8 cellular contexts compared by ENCODE assay signal in genomic region chr1:212608209-212608955, GRCh38. TPM values are rescaled to one million over a fixed set of nuclear protein-coding genes. Genes with fewer than 3 reads are reported as not detected.
DNase-seq lines count a peak whose midpoint lies in the region; ATAC-seq, FAIRE-seq and TF ChIP-seq lines count a peak whose summit lies in the region.

A gene with protein sequence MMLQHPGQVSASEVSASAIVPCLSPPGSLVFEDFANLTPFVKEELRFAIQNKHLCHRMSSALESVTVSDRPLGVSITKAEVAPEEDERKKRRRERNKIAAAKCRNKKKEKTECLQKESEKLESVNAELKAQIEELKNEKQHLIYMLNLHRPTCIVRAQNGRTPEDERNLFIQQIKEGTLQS (plus strand): TSS chr1:212608761. CDS start chr1:212615022, 6,261 bp downstream.

- H3K4me2 ChIP-seq in OCI-LY1 (ENCODE audit: low read length) (peak within 1 kb of the TSS; percentile 80), endothelial cell of umbilical vein (ENCODE audit: insufficient read depth, low read length) (peak within 1 kb of the TSS; percentile 94)

- BruUV-seq in endothelial cell of umbilical vein (replicated peaks; lab: Mats Ljungman, UMichigan), result no TSS peak

- TF ChIP-seq CTCF in D721Med (IDR thresholded peaks at IDR 0.05; ENCODE audit: insufficient read depth, missing control alignments) (no peak), OCI-LY1 (IDR thresholded peaks at IDR 0.05; ENCODE audit: low read length) (no peak), endothelial cell of umbilical vein (IDR thresholded peaks at IDR 0.05; ENCODE audit: extremely low read depth in 1 of 2, insufficient read depth in 1 of 2, low read depth in 1 of 2, low read length in 2 of 2) (no peak)

- H3K4me1 ChIP-seq in HUES6 (ENCODE audit: control insufficient read depth, insufficient read depth, low read length) (peaks cover 56% of the 10 kb centered on the region), OCI-LY1 (ENCODE audit: insufficient read depth, low read length, severe bottlenecking) (peaks cover 21% of the 10 kb centered on the region), endothelial cell of umbilical vein (ENCODE audit: control insufficient read depth, extremely low read depth, insufficient read depth, low read length) (peaks cover 27% of the 10 kb centered on the region)

- H2AFZ ChIP-seq in OCI-LY1 (ENCODE audit: low read length) (no peak within 1 kb of the TSS; the same call in 1 of the 2 replicates), endothelial cell of umbilical vein (ENCODE audit: low read depth, low read length) (peak within 1 kb of the TSS; percentile 66)

- CTCF ChIA-PET in endothelial cell of umbilical vein (lab: Charles Lee), result interaction anchor here (0.6 to 8.0 kb wide), 20 partner anchors 10 to 923 kb away, joined by 3 to 71 read pairs (median 6); partner anchors contain the start of gene BATF3

- H4K20me1 ChIP-seq in OCI-LY1 (ENCODE audit: insufficient read depth, low read length), result no peaks in the 10 kb centered on the region
- H4K20me1 ChIP-seq in endothelial cell of umbilical vein (replicated peaks; ENCODE audit: control insufficient read depth, extremely low read depth, insufficient read depth, low read length), result no peaks in the 10 kb centered on the region

- peak; percentile 98 for TF ChIP-seq POLR2A in endothelial cell of umbilical vein (IDR thresholded peaks at IDR 0.05; ENCODE audit: low read depth, low read length)

- peak; percentile 64 for ATAC-seq in GM21447 (IDR thresholded peaks at IDR 0.05; ENCODE audit: unreplicated experiment)

- intact Hi-C loops in endothelial cell of umbilical vein (cut with micrococcal nuclease), result loop anchor here (1.0 to 2.0 kb wide), 9 partner anchors 12 to 573 kb away; partner anchors contain the start of genes DTL and INTS7

- peak; percentile 97 for DNase-seq in D721Med (ENCODE audit: insufficient read length, low spot score)
- DNase-seq in activated CD8-positive, alpha-beta memory T cell treated with anti-CD3 and anti-CD28 coated beads, Interleukin-2, amount 50 U/mL, for 4 hours, result peak; percentile 90
- peak; percentile 98 for DNase-seq in endothelial cell of umbilical vein (ENCODE audit: low read depth, low spot score)
- DNase-seq in midbrain (lab: John Stamatoyannopoulos, UW), result peak; percentile 99
- peak; percentile 91 to 93 for DNase-seq in stimulated activated CD8-positive, alpha-beta memory T cell treated with anti-CD3 and anti-CD28 coated beads, Interleukin-15, amount 100 ng/mL, for 48 hours (ENCODE audit: low read depth in 2 of 2)

- peak within 1 kb of the TSS; percentile 93 for H3K9ac ChIP-seq in HUES6 (ENCODE audit: low read length)
- peak within 1 kb of the TSS; percentile 33; the same call in 1 of the 2 replicates for H3K9ac ChIP-seq in OCI-LY1 (ENCODE audit: low read length)
- H3K9ac ChIP-seq in endothelial cell of umbilical vein (replicated peaks; ENCODE audit: extremely low read depth, insufficient read depth, low read length), result peak within 1 kb of the TSS; percentile 97

- H3K27me3 ChIP-seq in HUES6 (ENCODE audit: control insufficient read depth, insufficient read depth, low read length) (peaks cover 57% of the 10 kb centered on the region), OCI-LY1 (ENCODE audit: insufficient read depth, low read length) (no peaks in the 10 kb centered on the region), endothelial cell of umbilical vein (ENCODE audit: control insufficient read depth in 2 of 2, insufficient read depth in 2 of 2, low read length in 2 of 2) (peaks cover 38 to 44% of the 10 kb centered on the region in 2 experiments)

- no peaks in the 10 kb centered on the region for H3K9me1 ChIP-seq in endothelial cell of umbilical vein (replicated peaks; ENCODE audit: control insufficient read depth, extremely low read depth, insufficient read depth, low read length)

- H3K27ac ChIP-seq in HUES6 (ENCODE audit: low read depth, low read length), result peak within 1 kb of the TSS; percentile 87; the same call in 1 of the 2 replicates
- no peak within 1 kb of the TSS for H3K27ac ChIP-seq in OCI-LY1 (ENCODE audit: low read depth, low read length, poor library complexity, severe bottlenecking)
- H3K27ac ChIP-seq in endothelial cell of umbilical vein (ENCODE audit: insufficient read depth, low read depth, low read length), result peak within 1 kb of the TSS; percentile 76

- H3K36me3 ChIP-seq in HUES6 (ENCODE audit: control insufficient read depth, insufficient read depth, low read length) (no peaks in the 10 kb centered on the region), OCI-LY1 (ENCODE audit: insufficient read depth, low read length) (no peaks in the 10 kb centered on the region), endothelial cell of umbilical vein (ENCODE audit: control insufficient read depth in 2 of 2, extremely low read depth in 1 of 2, insufficient read depth in 2 of 2, low read length in 2 of 2) (no peaks in the 10 kb centered on the region)

- POLR2A ChIA-PET in endothelial cell of umbilical vein (lab: Charles Lee), result interaction anchor here (0.6 to 2.8 kb wide), 39 partner anchors 8 to 573 kb away, joined by 3 to 44 read pairs (median 4); partner anchors contain the start of genes DTL, FLVCR1, INTS7 and NSL1

- H3K4me3 ChIP-seq in HUES6 (ENCODE audit: low read depth, low read length) (peak within 1 kb of the TSS; percentile 90), OCI-LY1 (ENCODE audit: low read depth, low read length, poor library complexity, severe bottlenecking) (peak within 1 kb of the TSS; percentile 60), endothelial cell of umbilical vein (replicated peaks in 1 of 3; ENCODE audit: insufficient read depth in 1 of 3, low read depth in 1 of 3, low read length in 3 of 3) (peak within 1 kb of the TSS; percentile 51 to 77 (median 52))

- no peaks in the 10 kb centered on the region for H3F3A ChIP-seq in OCI-LY1 (ENCODE audit: insufficient read depth, low read length)

- FAIRE-seq in D721Med (lab: Jason Lieb, UNC) (no peak), endothelial cell of umbilical vein (lab: Jason Lieb, UNC) (peak; percentile 96)

- no peaks in the 10 kb centered on the region for H3K79me2 ChIP-seq in OCI-LY1 (ENCODE audit: insufficient read depth, low read length)
- H3K79me2 ChIP-seq in endothelial cell of umbilical vein (ENCODE audit: control insufficient read depth, insufficient read depth, low read length), result no peaks in the 10 kb centered on the region

- no peaks in the 10 kb centered on the region for H3K9me2 ChIP-seq in OCI-LY1 (ENCODE audit: low read depth, low read length)

- dilution Hi-C loops in endothelial cell of umbilical vein (cut with MboI; ENCODE audit: extremely low pct_ligation_motif_present, low sequenced_read_pairs), result no loop called here

- H3K9me3 ChIP-seq in HUES6 (ENCODE audit: control insufficient read depth, insufficient read depth, low read depth, low read length) (no peaks in the 10 kb centered on the region), OCI-LY1 (ENCODE audit: low read length) (no peaks in the 10 kb centered on the region), endothelial cell of umbilical vein (replicated peaks; ENCODE audit: control insufficient read depth, insufficient read depth, low read length) (no peaks in the 10 kb centered on the region)

TF ChIP-seq in endothelial cell of umbilical vein, 7 proteins besides CTCF, POLR2A, EP300 and RAD21:
- TF ChIP-seq MAX (IDR thresholded peaks at IDR 0.05; ENCODE audit: insufficient read depth, insufficient read length) (peak; percentile 37), GATA2 (IDR thresholded peaks at IDR 0.05; ENCODE audit: insufficient read depth, insufficient read length, low read depth, low read length) (no peak), POLR2AphosphoS5 (IDR thresholded peaks at IDR 0.05; ENCODE audit: insufficient read depth, low read depth, low read length) (peak; percentile 99), MYC (IDR thresholded peaks at IDR 0.05; ENCODE audit: low read depth, low read length) (no peak), FOS (IDR thresholded peaks at IDR 0.05; ENCODE audit: borderline replicate concordance, insufficient read depth, low read length) (no peak), EZH2 (IDR thresholded peaks at IDR 0.05; ENCODE audit: borderline replicate concordance, low read depth, low read length, severe bottlenecking) (no peak), JUN (IDR thresholded peaks at IDR 0.05; ENCODE audit: borderline replicate concordance, insufficient read depth, insufficient read length, low read depth) (peak; percentile 72)

RNA-seq across cellular contexts. Expression of the gene that starts here (rescaled TPM):
- 6.1 and 10.7 TPM in 2 replicates for total RNA-seq in endothelial cell of umbilical vein
- 16.6 and 17.1 TPM in 2 replicates for polyA plus RNA-seq in endothelial cell of umbilical vein
- 15.0 and 27.2 TPM in 2 replicates for polyA plus RNA-seq in endothelial cell of umbilical vein (2011; cell fraction: cytosol; rRNA removed)
- 112 and 144 TPM in 2 replicates for polyA plus RNA-seq in endothelial cell of umbilical vein (2011; cell fraction: nucleus; rRNA removed)
- 20.5 and 21.1 TPM in 2 replicates for polyA plus RNA-seq in endothelial cell of umbilical vein (2012)
- 21.1 and 35.4 TPM in 2 replicates for polyA minus RNA-seq in endothelial cell of umbilical vein
- polyA minus RNA-seq in endothelial cell of umbilical vein (2011; cell fraction: cytosol; rRNA and poly(A)+ RNA removed), result 24.9 TPM
- 91.9 and 95.5 TPM in 2 replicates for polyA minus RNA-seq in endothelial cell of umbilical vein (2011; cell fraction: nucleus; rRNA and poly(A)+ RNA removed)

Comparison
In these comparisons a context has a peak if more than half of its experiments do, and no peak if none do; other contexts are left out.
1. H3K9ac ChIP-seq: peak in every context shown above with its lines; median percentile 97 in endothelial cell of umbilical vein; 93 in HUES6; 33 in OCI-LY1.